Comparison of ENCODE assay signal across 1 cellular context in the genomic region with DNA sequence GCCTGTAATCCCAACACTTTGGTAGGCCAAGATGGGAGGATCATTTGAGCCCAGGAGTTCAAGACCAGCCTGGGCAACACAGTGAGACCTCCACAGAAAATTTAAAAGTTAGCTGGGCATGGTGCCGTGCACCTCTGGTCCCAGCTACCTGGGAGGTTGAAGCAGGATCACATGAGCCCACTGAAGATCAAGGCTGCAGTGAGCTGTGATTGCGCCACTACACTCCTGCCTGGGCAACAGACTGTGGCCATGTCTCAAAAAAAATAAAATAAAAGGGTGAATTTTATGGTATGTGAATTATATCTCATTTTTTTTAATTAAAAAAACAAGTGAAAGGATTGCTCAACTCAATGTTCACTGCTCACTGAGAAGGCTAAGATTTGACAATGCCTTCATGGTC.
TF ChIP-seq lines count a peak whose summit lies in the region.

No MANE protein-coding gene starts in this region.

TF ChIP-seq in H1, 55 proteins besides CTCF, POLR2A, EP300 and RAD21:
- TF ChIP-seq PHF8 (conservative IDR thresholded peaks at IDR 0.05; ENCODE audit: low read depth, low read length) (no peak), CEBPB (IDR thresholded peaks at IDR 0.05; ENCODE audit: low read depth, low read length) (0 out of 2 replicates have a peak, but pooled peaks have one; percentile 3), SIX5 (IDR thresholded peaks at IDR 0.05; ENCODE audit: low read depth, low read length) (no peak)
